In genomic region chr3:30934208-30934550, GRCh38 we compare ENCODE assay signal across 9 cellular contexts. TPM values are rescaled to one million over a fixed set of nuclear protein-coding genes. Genes with fewer than 3 reads are reported as not detected.
DNase-seq lines count a peak whose midpoint lies in the region; ATAC-seq and TF ChIP-seq lines count a peak whose summit lies in the region.
"Had no signal": no experiment of that assay in that cellular context is flagged by ENCODE, and none has a peak within 500 bp of the region (broad histone marks: within the 10 kb centered on the region; RNA-seq: fewer than 3 reads in every experiment).

No MANE protein-coding gene starts in this region.

- H3K9ac ChIP-seq in fibroblast of lung (ENCODE audit: insufficient read depth, low read length) = no peak overlapping the region
- no peak overlapping the region for H3K9ac ChIP-seq in skeletal muscle satellite cell (ENCODE audit: low read depth, low read length)

- H3K4me1 ChIP-seq in OCI-LY7 (ENCODE audit: insufficient read depth, low read length, poor library complexity, severe bottlenecking) = peaks cover 15% of the 10 kb centered on the region
- H3K4me1 ChIP-seq in fibroblast of lung (ENCODE audit: control insufficient read depth, extremely low read depth, insufficient read depth, low read length) = no peaks in the 10 kb centered on the region
- no peaks in the 10 kb centered on the region for H3K4me1 ChIP-seq in skeletal muscle satellite cell (ENCODE audit: control insufficient read depth, insufficient read depth, low read length)

- H3K27ac ChIP-seq in OCI-LY7 (ENCODE audit: low read depth, low read length, poor library complexity, severe bottlenecking) (no peak overlapping the region), fibroblast of lung (ENCODE audit: insufficient read depth, low read length) (no peak overlapping the region)

- ATAC-seq in GM18861 (IDR thresholded peaks at IDR 0.05; ENCODE audit: unreplicated experiment) = no peak

- H3K27me3 Mint-ChIP-seq in T-helper 2 cell treated with Interferon-gamma antibody and Interleukin-4, amounts not matched to agents 5 μg/mL and 100 μg/mL, for 36 hours (ENCODE audit: low read depth) = peaks cover 8% of the 10 kb centered on the region

- no TSS peak for BruUV-seq in OCI-LY7 (replicated peaks; lab: Mats Ljungman, UMichigan)

- H3K9me3 ChIP-seq in OCI-LY7 (ENCODE audit: low read length) (no peaks in the 10 kb centered on the region), fibroblast of lung (ENCODE audit: control insufficient read depth, insufficient read depth, low read depth, low read length) (no peaks in the 10 kb centered on the region), skeletal muscle satellite cell (replicated peaks; ENCODE audit: low read length) (no peaks in the 10 kb centered on the region)

- H2AFZ ChIP-seq in OCI-LY7 (ENCODE audit: low read length) = peak overlapping the region; percentile 84
- H2AFZ ChIP-seq in fibroblast of lung (ENCODE audit: low read length) = peak overlapping the region; percentile 58

- CTCF ChIA-PET in OCI-LY7 (lab: Charles Lee; ENCODE audit: unreplicated experiment) = interaction anchor here (1.2 kb wide), 1 partner anchor 8 kb away, joined by 3 read pairs; no protein-coding TSS in a partner anchor

- H3K36me3 Mint-ChIP-seq in T-helper 2 cell treated with Interferon-gamma antibody and Interleukin-4, amounts not matched to agents 5 μg/mL and 100 μg/mL, for 36 hours (ENCODE audit: low read depth) = no peaks in the 10 kb centered on the region

- H3K9me2 ChIP-seq in OCI-LY7 (ENCODE audit: insufficient read depth, low read length) = no peaks in the 10 kb centered on the region

- peak overlapping the region; percentile 34; the same call in 1 of the 2 replicates for H3K4me2 ChIP-seq in OCI-LY7 (ENCODE audit: low read length)
- H3K4me2 ChIP-seq in fibroblast of lung (ENCODE audit: extremely low read depth, insufficient read depth, low read length) = peak overlapping the region; percentile 72
- peak overlapping the region; percentile 55 for H3K4me2 ChIP-seq in skeletal muscle satellite cell (ENCODE audit: low read length)

- H3K79me2 ChIP-seq in OCI-LY7 (ENCODE audit: insufficient read depth, low read depth, low read length) (no peaks in the 10 kb centered on the region), fibroblast of lung (ENCODE audit: control insufficient read depth, insufficient read depth, low read length) (no peaks in the 10 kb centered on the region)

- no peaks in the 10 kb centered on the region for H3K9me3 Mint-ChIP-seq in T-helper 2 cell treated with Interferon-gamma antibody and Interleukin-4, amounts not matched to agents 5 μg/mL and 100 μg/mL, for 36 hours

- POLR2A ChIA-PET in OCI-LY7 (lab: Charles Lee) = interaction anchor here (0.6 to 1.4 kb wide), 6 partner anchors 10 to 970 kb away, joined by 3 to 4 read pairs (median 3); no protein-coding TSS in a partner anchor

- H3K27me3 ChIP-seq in fibroblast of lung (ENCODE audit: control insufficient read depth, insufficient read depth, low read length) = no peaks in the 10 kb centered on the region
- no peaks in the 10 kb centered on the region for H3K27me3 ChIP-seq in skeletal muscle satellite cell (ENCODE audit: control insufficient read depth, insufficient read depth, low read length)

- H4K20me1 ChIP-seq in OCI-LY7 (ENCODE audit: insufficient read depth, low read length) (no peaks in the 10 kb centered on the region), fibroblast of lung (ENCODE audit: control insufficient read depth, extremely low read depth, insufficient read depth, low read length) (no peaks in the 10 kb centered on the region)

- peak; percentile 37 for DNase-seq in AG08396 (ENCODE audit: low spot score)
- DNase-seq in HCEC 1CT = peak; percentile 71
- peak; percentile 63 for DNase-seq in OCI-LY7 (ENCODE audit: low spot score)
- DNase-seq in fibroblast of lung (ENCODE audit: low read depth in 2 of 2) = peak; percentile 48 to 77
- DNase-seq in T-helper 2 cell treated with Interferon-gamma antibody and Interleukin-4, amounts not matched to agents 5 μg/mL and 100 μg/mL, for 36 hours (ENCODE audit: low spot score) = no peak
- no peak for DNase-seq in OCI-M2 (lab: John Stamatoyannopoulos, UW; ENCODE audit: unreplicated experiment)

- H3K36me3 ChIP-seq in OCI-LY7 (ENCODE audit: insufficient read depth, low read length) = no peaks in the 10 kb centered on the region
- no peaks in the 10 kb centered on the region for H3K36me3 ChIP-seq in fibroblast of lung (ENCODE audit: control insufficient read depth, insufficient read depth, low read length)
- no peaks in the 10 kb centered on the region for H3K36me3 ChIP-seq in skeletal muscle satellite cell (ENCODE audit: insufficient read depth, low read length)

- intact Hi-C loops in OCI-LY7 (cut with micrococcal nuclease; ENCODE audit: unreplicated experiment) = loop anchor here (2.0 kb wide), 1 partner anchor 515 kb away; no protein-coding TSS in a partner anchor

- no peaks in the 10 kb centered on the region for H3K4me1 Mint-ChIP-seq in T-helper 2 cell treated with Interferon-gamma antibody and Interleukin-4, amounts not matched to agents 5 μg/mL and 100 μg/mL, for 36 hours (ENCODE audit: low read depth)

- TF ChIP-seq CTCF in OCI-LY7 (conservative IDR thresholded peaks at IDR 0.05; ENCODE audit: low read length) (peak; percentile 78), fibroblast of lung (conservative IDR thresholded peaks at IDR 0.05 in 1 of 2, IDR thresholded peaks at IDR 0.05 in 1 of 2; ENCODE audit: low read depth in 1 of 2, low read length in 2 of 2) (peak; percentile 62 to 75)

- no peak overlapping the region for H3K27ac Mint-ChIP-seq in T-helper 2 cell treated with Interferon-gamma antibody and Interleukin-4, amounts not matched to agents 5 μg/mL and 100 μg/mL, for 36 hours

- H3K4me3 Mint-ChIP-seq in T-helper 2 cell treated with Interferon-gamma antibody and Interleukin-4, amounts not matched to agents 5 μg/mL and 100 μg/mL, for 36 hours = no peak overlapping the region

- H3K4me3 ChIP-seq in OCI-LY7 (ENCODE audit: low read depth, low read length, poor library complexity, severe bottlenecking) (no peak overlapping the region), fibroblast of lung (replicated peaks in 1 of 4; ENCODE audit: control extremely low read depth in 1 of 4, insufficient read depth in 1 of 4, low read depth in 3 of 4, low read length in 4 of 4) (no peak overlapping the region), skeletal muscle satellite cell (ENCODE audit: low read length) (no peak overlapping the region)

RNA-seq across cellular contexts. Expression of gene GADL1, which starts 39.7 kb away (rescaled TPM):
- total RNA-seq in OCI-LY7 (2014; rRNA removed; shearing (Covaris generic)) = not detected in 2 replicates
- total RNA-seq in OCI-LY7 (2022) (not detected in 2 replicates), fibroblast of lung (2.6 and 3.6 TPM in 2 replicates)
- 0.18 and 0.27 TPM in 2 replicates for polyA plus RNA-seq in fibroblast of lung
- 0.19 and 0.28 TPM in 2 replicates for polyA plus RNA-seq in fibroblast of lung (2012)
- not detected in 2 replicates for polyA minus RNA-seq in fibroblast of lung (ENCODE audit: low replicate concordance)
- total RNA-seq in skeletal muscle satellite cell (2012; rRNA removed) = not detected in 2 replicates
- total RNA-seq: subcutaneous adipose tissue had no signal

Comparison
In these comparisons a context has a peak if more than half of its experiments do, and no peak if none do; other contexts are left out.
1. DNase-seq: peak in AG08396 (single experiment), HCEC 1CT (single experiment), OCI-LY7 (single experiment) and fibroblast of lung (2 of 2); none in T-helper 2 cell treated with Interferon-gamma antibody and Interleukin-4, amounts not matched to agents 5 μg/mL and 100 μg/mL, for 36 hours (single experiment) and OCI-M2 (single experiment).
2. Peak in every context shown above with its lines, with median percentiles within 50 percentile points of each other: H3K4me2 ChIP-seq.